Comparison of ENCODE assay signal across 38 cellular contexts in genomic region chr13:39250440-39250839, GRCh38.
"Had no signal": no experiment of that assay in that cellular context is flagged by ENCODE, and none has a peak within 500 bp of the region (broad histone marks: within the 10 kb centered on the region; RNA-seq: fewer than 3 reads in every experiment).

No MANE protein-coding gene starts in this region.

- H3K9me3 Mint-ChIP-seq: activated B cell treated with CpG ODN at 0.5 μM for 24 hours; activated CD4-positive, alpha-beta memory T cell treated with anti-CD3 and anti-CD28 coated beads for 36 hours; activated naive CD4-positive, alpha-beta T cell treated with anti-CD3 and anti-CD28 coated beads for 36 hours; activated naive CD8-positive, alpha-beta T cell treated with anti-CD3 and anti-CD28 coated beads, Interleukin-2, amount 50 U/mL, for 24 hours; activated T-cell treated with anti-CD3 and anti-CD28 coated beads, Interleukin-2, amount 50 U/mL, for 4 hours; activated T-helper 1 cell treated with anti-CD3 and anti-CD28 coated beads, Interleukin-12 subunit alpha, Interleukin-12 subunit beta, Interleukin-2, Interleukin-4 antibody, amounts not matched to agents 30 ng/mL and 10 ng/mL and 1 ng/mL, durations not matched to agents 14 hours and 24 hours and 36 hours; brain had no signal

- H3K36me3 Mint-ChIP-seq: activated CD4-positive, alpha-beta memory T cell treated with anti-CD3 and anti-CD28 coated beads for 36 hours; activated naive CD8-positive, alpha-beta T cell; brain had no signal

- H3K4me1 Mint-ChIP-seq: activated B cell treated with CpG ODN at 0.5 μM for 24 hours; activated naive CD8-positive, alpha-beta T cell treated with anti-CD3 and anti-CD28 coated beads, Interleukin-2, amount 50 U/mL, for 24 hours had no signal

- H3K27ac ChIP-seq: Peyer's patch, VCaP had no signal

- ATAC-seq: activated naive CD8-positive, alpha-beta T cell treated with anti-CD3 and anti-CD28 coated beads, Interleukin-2, amount 50 U/mL, for 24 hours; activated T-cell treated with anti-CD3 and anti-CD28 coated beads, Interleukin-2, amount 50 U/mL, for 4 hours; PC-3 had no signal

- DNase-seq: activated B cell treated with CpG ODN at 0.5 μM for 24 hours; activated CD4-positive, alpha-beta memory T cell treated with anti-CD3 and anti-CD28 coated beads for 36 hours; activated CD4-positive, alpha-beta T cell treated with anti-CD3 and anti-CD28 coated beads for 4 hours; activated CD4-positive, alpha-beta T cell treated with anti-CD3 and anti-CD28 coated beads, Interleukin-2, amount 50 U/mL, for 1 hour; activated CD4-positive, CD25-positive, alpha-beta regulatory T cell treated with anti-CD3 and anti-CD28 coated beads, Interleukin-2, amount 50 U/mL, for 72 hours; activated CD8-positive, alpha-beta memory T cell treated with anti-CD3 and anti-CD28 coated beads, Interleukin-2, amount 50 U/mL, for 4 hours; activated gamma-delta T cell treated with Interleukin-2 at 50 U/mL for 16 hours; activated naive CD4-positive, alpha-beta T cell treated with anti-CD3 and anti-CD28 coated beads for 36 hours; activated naive CD8-positive, alpha-beta T cell treated with anti-CD3 and anti-CD28 coated beads, Interleukin-2, amount 50 U/mL, for 24 hours; activated T-cell treated with anti-CD3 and anti-CD28 coated beads for 4 hours; activated T-cell treated with anti-CD3 and anti-CD28 coated beads, Interleukin-2, amount 50 U/mL, for 4 hours; anterior cingulate cortex; central memory CD4-positive, alpha-beta T cell; Kasumi-1; KBM-7; MG63; NCI-H1048; NCI-H1105 treated with DMSO at 0.1 percent for 48 hours; NCI-H1436 treated with DMSO at 0.1 percent for 48 hours; NCI-H187; NCI-H2029 treated with DMSO at 0.1 percent for 48 hours; NCI-H2107; NCI-H2171; NCI-H510A; NCI-H526; NCI-H748 treated with DMSO at 0.1 percent for 48 hours; NK-92 treated with Interleukin-12 subunit alpha and Interleukin-12 subunit beta, amount 100 ng/mL, for 24 hours; PC-3; Peyer's patch; RPMI8226; SW 1271; T-helper 1 cell; T-helper 2 cell; T-helper 9 cell had no signal

- H3K27me3 ChIP-seq: MG63, Peyer's patch had no signal

- H3K4me3 ChIP-seq: MG63, Peyer's patch had no signal

- H3K4me3 Mint-ChIP-seq: activated B cell treated with CpG ODN at 0.5 μM for 24 hours; activated CD4-positive, alpha-beta memory T cell treated with anti-CD3 and anti-CD28 coated beads for 36 hours; activated naive CD4-positive, alpha-beta T cell treated with anti-CD3 and anti-CD28 coated beads for 36 hours; activated naive CD8-positive, alpha-beta T cell; activated naive CD8-positive, alpha-beta T cell treated with anti-CD3 and anti-CD28 coated beads, Interleukin-2, amount 50 U/mL, for 24 hours; activated T-cell treated with anti-CD3 and anti-CD28 coated beads, Interleukin-2, amount 50 U/mL, for 4 hours; activated T-helper 1 cell treated with anti-CD3 and anti-CD28 coated beads, Interleukin-12 subunit alpha, Interleukin-12 subunit beta, Interleukin-2, Interleukin-4 antibody, amounts not matched to agents 30 ng/mL and 10 ng/mL and 1 ng/mL, durations not matched to agents 14 hours and 24 hours and 36 hours; brain had no signal

- H3K27me3 Mint-ChIP-seq: activated naive CD8-positive, alpha-beta T cell; brain had no signal

- H3K36me3 ChIP-seq: MG63, Peyer's patch had no signal

- H3K9me3 ChIP-seq: Peyer's patch had no signal

- H3K27ac Mint-ChIP-seq: activated B cell treated with CpG ODN at 0.5 μM for 24 hours; activated CD4-positive, alpha-beta memory T cell treated with anti-CD3 and anti-CD28 coated beads for 36 hours; activated naive CD4-positive, alpha-beta T cell treated with anti-CD3 and anti-CD28 coated beads for 36 hours; activated naive CD8-positive, alpha-beta T cell; activated naive CD8-positive, alpha-beta T cell treated with anti-CD3 and anti-CD28 coated beads, Interleukin-2, amount 50 U/mL, for 24 hours; activated T-helper 1 cell treated with anti-CD3 and anti-CD28 coated beads, Interleukin-12 subunit alpha, Interleukin-12 subunit beta, Interleukin-2, Interleukin-4 antibody, amounts not matched to agents 30 ng/mL and 10 ng/mL and 1 ng/mL, durations not matched to agents 14 hours and 24 hours and 36 hours; brain had no signal

- H3K4me1 ChIP-seq: Peyer's patch had no signal
